ENCODE assay signal across 1 cellular context in genomic region chr14:74922752-74923401, GRCh38.
A peak's percentile ranks its signal among the peaks of the same experiment; 100 is the strongest.
TF ChIP-seq lines count a peak whose summit lies in the region.

TSS of gene RPS6KL1 (minus strand) at chr14:74923260. CDS start at chr14:74921541, 1,719 bp downstream.

TF ChIP-seq in HepG2, 621 proteins besides CTCF, POLR2A, EP300 and RAD21 (continued from another document):
- TF ChIP-seq ZNF574 (CRISPR knock-in tag; IDR thresholded peaks at IDR 0.05) (peak; percentile 65), ZNF10 (CRISPR knock-in tag; IDR thresholded peaks at IDR 0.05; ENCODE audit: borderline replicate concordance, low read depth) (no peak), ERF (CRISPR knock-in tag; IDR thresholded peaks at IDR 0.05) (no peak), ZBTB39 (CRISPR knock-in tag; IDR thresholded peaks at IDR 0.05) (no peak), SAP130 (CRISPR knock-in tag; IDR thresholded peaks at IDR 0.05; ENCODE audit: low read depth) (peak; percentile 90), FOXJ3 (CRISPR knock-in tag; IDR thresholded peaks at IDR 0.05; ENCODE audit: borderline replicate concordance) (no peak), NFYB (CRISPR knock-in tag; IDR thresholded peaks at IDR 0.05) (peak; percentile 84)
- TF ChIP-seq, protein P1, sequence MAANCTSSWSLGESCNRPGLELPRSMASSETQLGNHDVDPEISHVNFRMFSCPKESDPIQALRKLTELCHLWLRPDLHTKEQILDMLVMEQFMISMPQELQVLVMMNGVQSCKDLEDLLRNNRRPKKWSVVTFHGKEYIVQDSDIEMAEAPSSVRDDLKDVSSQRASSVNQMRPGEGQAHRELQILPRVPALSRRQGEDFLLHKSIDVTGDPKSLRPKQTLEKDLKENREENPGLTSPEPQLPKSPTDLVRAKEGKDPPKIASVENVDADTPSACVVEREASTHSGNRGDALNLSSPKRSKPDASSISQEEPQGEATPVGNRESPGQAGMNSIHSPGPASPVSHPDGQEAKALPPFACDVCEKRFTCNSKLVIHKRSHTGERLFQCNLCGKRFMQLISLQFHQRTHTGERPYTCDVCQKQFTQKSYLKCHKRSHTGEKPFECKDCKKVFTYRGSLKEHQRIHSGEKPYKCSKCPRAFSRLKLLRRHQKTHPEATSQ (CRISPR knock-in tag; IDR thresholded peaks at IDR 0.05; ENCODE audit: borderline replicate concordance), result no peak
